7 cellular contexts compared by ENCODE assay signal in genomic region chrX:115036029-115036428, GRCh38. TPM values are rescaled to one million over a fixed set of nuclear protein-coding genes. Genes with fewer than 3 reads are reported as not detected.
"Had no signal": no experiment of that assay in that cellular context is flagged by ENCODE, and none has a peak within 500 bp of the region (broad histone marks: within the 10 kb centered on the region; RNA-seq: fewer than 3 reads in every experiment).

No MANE protein-coding gene starts in this region.

- H3K36me3 Mint-ChIP-seq: IgD-negative memory B cell had no signal

- FAIRE-seq: H1, H54, HepG2 had no signal

- H3K4me2 ChIP-seq: GM23338 had no signal

- H3K4me3 Mint-ChIP-seq: GM23338, H9, IgD-negative memory B cell had no signal

- DNase-seq: H9, HCEC 1CT had no signal

- H3K4me1 Mint-ChIP-seq: GM23338, H9, IgD-negative memory B cell had no signal

- H3K9me3 Mint-ChIP-seq: GM23338, H9 had no signal

- H2AFZ ChIP-seq: GM23338 had no signal

- H3K4me3 ChIP-seq: GM23338 had no signal

- H3K27ac Mint-ChIP-seq: GM23338, H9, IgD-negative memory B cell had no signal

RNA-seq across cellular contexts. Expression of gene IL13RA2, which starts 18.6 kb away (rescaled TPM):
- total RNA-seq: GM23338, H1, H9, HepG2 had no signal
- polyA plus RNA-seq: GM23338, H1, HepG2, IgD-negative memory B cell had no signal
